Comparison of ENCODE assay signal across 1 cellular context in the genomic region with DNA sequence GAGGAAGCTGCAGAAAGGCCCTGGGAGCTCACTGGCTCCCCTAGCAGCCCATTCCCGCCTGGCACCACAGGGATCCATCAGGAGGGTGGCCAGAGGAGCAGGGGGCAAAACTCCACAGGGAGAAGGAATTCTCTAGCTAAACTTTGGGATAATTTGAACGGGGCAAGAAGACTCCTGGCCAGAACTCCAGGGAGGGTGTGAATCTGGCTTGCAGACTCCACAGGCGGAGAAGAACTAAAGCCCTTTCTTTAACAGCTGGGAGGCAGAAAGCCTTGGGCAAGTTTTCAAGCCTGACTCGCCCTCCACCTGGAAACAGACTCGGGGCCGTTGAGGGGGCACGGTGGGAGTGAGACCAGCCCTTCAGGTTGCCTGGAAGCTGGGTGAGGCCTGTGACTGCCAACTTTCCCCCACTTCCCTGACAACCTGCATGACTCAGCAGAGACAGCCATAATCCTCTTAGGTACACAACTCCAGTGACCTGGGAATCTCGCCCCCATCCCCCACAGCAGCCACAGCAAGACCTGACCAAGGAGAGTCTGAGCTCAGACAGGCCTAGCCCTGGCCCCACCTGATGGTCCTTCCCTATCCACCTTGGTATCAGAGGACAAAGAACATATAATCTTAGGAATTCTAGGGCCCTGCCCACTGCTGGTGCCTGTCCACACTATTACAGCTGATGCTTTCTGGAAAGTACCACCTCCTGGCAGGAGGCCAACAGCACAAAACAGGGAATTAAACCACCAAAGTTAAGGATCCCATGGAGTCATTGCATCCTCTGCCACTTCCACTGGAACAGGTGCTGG.
A peak's percentile ranks its signal among the peaks of the same experiment; 100 is the strongest.
TF ChIP-seq lines count a peak whose summit lies in the region.

No MANE protein-coding gene starts in this region.

TF ChIP-seq in HepG2, 621 proteins besides CTCF, POLR2A, EP300 and RAD21 (continued from another document):
- no peak for TF ChIP-seq FOXA1 (IDR thresholded peaks at IDR 0.05)
- TF ChIP-seq FOXA1 (CRISPR knock-in tag; IDR thresholded peaks at IDR 0.05) = peak; percentile 64
- no peak for TF ChIP-seq YEATS4 (CRISPR knock-in tag; IDR thresholded peaks at IDR 0.05; ENCODE audit: borderline replicate concordance)
- no peak for TF ChIP-seq AGO2 (optimal IDR thresholded peaks at IDR 0.05; ENCODE audit: low read depth, low read length)
- TF ChIP-seq ZNF496 (CRISPR knock-in tag; IDR thresholded peaks at IDR 0.05; ENCODE audit: insufficient replicate concordance) = no peak
- TF ChIP-seq ZNF616 (CRISPR knock-in tag; IDR thresholded peaks at IDR 0.05; ENCODE audit: low read depth) = no peak
- TF ChIP-seq HNRNPUL1 (IDR thresholded peaks at IDR 0.05; ENCODE audit: low read depth, low read length) = no peak
- TF ChIP-seq, protein P1, sequence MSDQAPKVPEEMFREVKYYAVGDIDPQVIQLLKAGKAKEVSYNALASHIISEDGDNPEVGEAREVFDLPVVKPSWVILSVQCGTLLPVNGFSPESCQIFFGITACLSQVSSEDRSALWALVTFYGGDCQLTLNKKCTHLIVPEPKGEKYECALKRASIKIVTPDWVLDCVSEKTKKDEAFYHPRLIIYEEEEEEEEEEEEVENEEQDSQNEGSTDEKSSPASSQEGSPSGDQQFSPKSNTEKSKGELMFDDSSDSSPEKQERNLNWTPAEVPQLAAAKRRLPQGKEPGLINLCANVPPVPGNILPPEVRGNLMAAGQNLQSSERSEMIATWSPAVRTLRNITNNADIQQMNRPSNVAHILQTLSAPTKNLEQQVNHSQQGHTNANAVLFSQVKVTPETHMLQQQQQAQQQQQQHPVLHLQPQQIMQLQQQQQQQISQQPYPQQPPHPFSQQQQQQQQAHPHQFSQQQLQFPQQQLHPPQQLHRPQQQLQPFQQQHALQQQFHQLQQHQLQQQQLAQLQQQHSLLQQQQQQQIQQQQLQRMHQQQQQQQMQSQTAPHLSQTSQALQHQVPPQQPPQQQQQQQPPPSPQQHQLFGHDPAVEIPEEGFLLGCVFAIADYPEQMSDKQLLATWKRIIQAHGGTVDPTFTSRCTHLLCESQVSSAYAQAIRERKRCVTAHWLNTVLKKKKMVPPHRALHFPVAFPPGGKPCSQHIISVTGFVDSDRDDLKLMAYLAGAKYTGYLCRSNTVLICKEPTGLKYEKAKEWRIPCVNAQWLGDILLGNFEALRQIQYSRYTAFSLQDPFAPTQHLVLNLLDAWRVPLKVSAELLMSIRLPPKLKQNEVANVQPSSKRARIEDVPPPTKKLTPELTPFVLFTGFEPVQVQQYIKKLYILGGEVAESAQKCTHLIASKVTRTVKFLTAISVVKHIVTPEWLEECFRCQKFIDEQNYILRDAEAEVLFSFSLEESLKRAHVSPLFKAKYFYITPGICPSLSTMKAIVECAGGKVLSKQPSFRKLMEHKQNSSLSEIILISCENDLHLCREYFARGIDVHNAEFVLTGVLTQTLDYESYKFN (CRISPR knock-in tag; conservative IDR thresholded peaks at IDR 0.05) = 0 out of 2 replicates have a peak, but pooled peaks have one; percentile 27
- TF ChIP-seq ZFX (CRISPR knock-in tag; IDR thresholded peaks at IDR 0.05; ENCODE audit: low read depth) = peak; percentile 45; the same call in 1 of the 2 replicates
- TF ChIP-seq GABPA (IDR thresholded peaks at IDR 0.05; ENCODE audit: low read depth, low read length) = no peak
- no peak for TF ChIP-seq GABPA (CRISPR knock-in tag; IDR thresholded peaks at IDR 0.05; ENCODE audit: low read depth)
- peak; percentile 33; the same call in 1 of the 2 replicates for TF ChIP-seq ZFY (CRISPR knock-in tag; IDR thresholded peaks at IDR 0.05)
- no peak for TF ChIP-seq KDM5A (IDR thresholded peaks at IDR 0.05; ENCODE audit: borderline replicate concordance, low read length)
- TF ChIP-seq ZBTB21 (CRISPR knock-in tag; IDR thresholded peaks at IDR 0.05) = no peak
- TF ChIP-seq FOXK1 (CRISPR knock-in tag; IDR thresholded peaks at IDR 0.05; ENCODE audit: borderline replicate concordance, low read depth) = no peak
- peak; percentile 69 for TF ChIP-seq RARA (CRISPR knock-in tag; IDR thresholded peaks at IDR 0.05)
- TF ChIP-seq MTF1 (CRISPR knock-in tag; IDR thresholded peaks at IDR 0.05) = no peak
- TF ChIP-seq RXRB (CRISPR knock-in tag; IDR thresholded peaks at IDR 0.05; ENCODE audit: borderline replicate concordance) = peak; percentile 62
- TF ChIP-seq ZSCAN12 (CRISPR knock-in tag; IDR thresholded peaks at IDR 0.05) = no peak
- TF ChIP-seq NR2F1 (CRISPR knock-in tag; IDR thresholded peaks at IDR 0.05) = no peak
- TF ChIP-seq ATAD3A (CRISPR knock-in tag; IDR thresholded peaks at IDR 0.05) = no peak
- TF ChIP-seq MED13 (CRISPR knock-in tag; IDR thresholded peaks at IDR 0.05) = no peak
- TF ChIP-seq ZNF234 (CRISPR knock-in tag; conservative IDR thresholded peaks at IDR 0.05) = no peak
- TF ChIP-seq, protein P2, sequence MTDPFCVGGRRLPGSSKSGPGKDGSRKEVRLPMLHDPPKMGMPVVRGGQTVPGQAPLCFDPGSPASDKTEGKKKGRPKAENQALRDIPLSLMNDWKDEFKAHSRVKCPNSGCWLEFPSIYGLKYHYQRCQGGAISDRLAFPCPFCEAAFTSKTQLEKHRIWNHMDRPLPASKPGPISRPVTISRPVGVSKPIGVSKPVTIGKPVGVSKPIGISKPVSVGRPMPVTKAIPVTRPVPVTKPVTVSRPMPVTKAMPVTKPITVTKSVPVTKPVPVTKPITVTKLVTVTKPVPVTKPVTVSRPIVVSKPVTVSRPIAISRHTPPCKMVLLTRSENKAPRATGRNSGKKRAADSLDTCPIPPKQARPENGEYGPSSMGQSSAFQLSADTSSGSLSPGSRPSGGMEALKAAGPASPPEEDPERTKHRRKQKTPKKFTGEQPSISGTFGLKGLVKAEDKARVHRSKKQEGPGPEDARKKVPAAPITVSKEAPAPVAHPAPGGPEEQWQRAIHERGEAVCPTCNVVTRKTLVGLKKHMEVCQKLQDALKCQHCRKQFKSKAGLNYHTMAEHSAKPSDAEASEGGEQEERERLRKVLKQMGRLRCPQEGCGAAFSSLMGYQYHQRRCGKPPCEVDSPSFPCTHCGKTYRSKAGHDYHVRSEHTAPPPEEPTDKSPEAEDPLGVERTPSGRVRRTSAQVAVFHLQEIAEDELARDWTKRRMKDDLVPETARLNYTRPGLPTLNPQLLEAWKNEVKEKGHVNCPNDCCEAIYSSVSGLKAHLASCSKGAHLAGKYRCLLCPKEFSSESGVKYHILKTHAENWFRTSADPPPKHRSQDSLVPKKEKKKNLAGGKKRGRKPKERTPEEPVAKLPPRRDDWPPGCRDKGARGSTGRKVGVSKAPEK (CRISPR knock-in tag; IDR thresholded peaks at IDR 0.05; ENCODE audit: borderline replicate concordance) = no peak
- no peak for TF ChIP-seq ZBTB7A (CRISPR knock-in tag; IDR thresholded peaks at IDR 0.05)
- TF ChIP-seq, protein P3, sequence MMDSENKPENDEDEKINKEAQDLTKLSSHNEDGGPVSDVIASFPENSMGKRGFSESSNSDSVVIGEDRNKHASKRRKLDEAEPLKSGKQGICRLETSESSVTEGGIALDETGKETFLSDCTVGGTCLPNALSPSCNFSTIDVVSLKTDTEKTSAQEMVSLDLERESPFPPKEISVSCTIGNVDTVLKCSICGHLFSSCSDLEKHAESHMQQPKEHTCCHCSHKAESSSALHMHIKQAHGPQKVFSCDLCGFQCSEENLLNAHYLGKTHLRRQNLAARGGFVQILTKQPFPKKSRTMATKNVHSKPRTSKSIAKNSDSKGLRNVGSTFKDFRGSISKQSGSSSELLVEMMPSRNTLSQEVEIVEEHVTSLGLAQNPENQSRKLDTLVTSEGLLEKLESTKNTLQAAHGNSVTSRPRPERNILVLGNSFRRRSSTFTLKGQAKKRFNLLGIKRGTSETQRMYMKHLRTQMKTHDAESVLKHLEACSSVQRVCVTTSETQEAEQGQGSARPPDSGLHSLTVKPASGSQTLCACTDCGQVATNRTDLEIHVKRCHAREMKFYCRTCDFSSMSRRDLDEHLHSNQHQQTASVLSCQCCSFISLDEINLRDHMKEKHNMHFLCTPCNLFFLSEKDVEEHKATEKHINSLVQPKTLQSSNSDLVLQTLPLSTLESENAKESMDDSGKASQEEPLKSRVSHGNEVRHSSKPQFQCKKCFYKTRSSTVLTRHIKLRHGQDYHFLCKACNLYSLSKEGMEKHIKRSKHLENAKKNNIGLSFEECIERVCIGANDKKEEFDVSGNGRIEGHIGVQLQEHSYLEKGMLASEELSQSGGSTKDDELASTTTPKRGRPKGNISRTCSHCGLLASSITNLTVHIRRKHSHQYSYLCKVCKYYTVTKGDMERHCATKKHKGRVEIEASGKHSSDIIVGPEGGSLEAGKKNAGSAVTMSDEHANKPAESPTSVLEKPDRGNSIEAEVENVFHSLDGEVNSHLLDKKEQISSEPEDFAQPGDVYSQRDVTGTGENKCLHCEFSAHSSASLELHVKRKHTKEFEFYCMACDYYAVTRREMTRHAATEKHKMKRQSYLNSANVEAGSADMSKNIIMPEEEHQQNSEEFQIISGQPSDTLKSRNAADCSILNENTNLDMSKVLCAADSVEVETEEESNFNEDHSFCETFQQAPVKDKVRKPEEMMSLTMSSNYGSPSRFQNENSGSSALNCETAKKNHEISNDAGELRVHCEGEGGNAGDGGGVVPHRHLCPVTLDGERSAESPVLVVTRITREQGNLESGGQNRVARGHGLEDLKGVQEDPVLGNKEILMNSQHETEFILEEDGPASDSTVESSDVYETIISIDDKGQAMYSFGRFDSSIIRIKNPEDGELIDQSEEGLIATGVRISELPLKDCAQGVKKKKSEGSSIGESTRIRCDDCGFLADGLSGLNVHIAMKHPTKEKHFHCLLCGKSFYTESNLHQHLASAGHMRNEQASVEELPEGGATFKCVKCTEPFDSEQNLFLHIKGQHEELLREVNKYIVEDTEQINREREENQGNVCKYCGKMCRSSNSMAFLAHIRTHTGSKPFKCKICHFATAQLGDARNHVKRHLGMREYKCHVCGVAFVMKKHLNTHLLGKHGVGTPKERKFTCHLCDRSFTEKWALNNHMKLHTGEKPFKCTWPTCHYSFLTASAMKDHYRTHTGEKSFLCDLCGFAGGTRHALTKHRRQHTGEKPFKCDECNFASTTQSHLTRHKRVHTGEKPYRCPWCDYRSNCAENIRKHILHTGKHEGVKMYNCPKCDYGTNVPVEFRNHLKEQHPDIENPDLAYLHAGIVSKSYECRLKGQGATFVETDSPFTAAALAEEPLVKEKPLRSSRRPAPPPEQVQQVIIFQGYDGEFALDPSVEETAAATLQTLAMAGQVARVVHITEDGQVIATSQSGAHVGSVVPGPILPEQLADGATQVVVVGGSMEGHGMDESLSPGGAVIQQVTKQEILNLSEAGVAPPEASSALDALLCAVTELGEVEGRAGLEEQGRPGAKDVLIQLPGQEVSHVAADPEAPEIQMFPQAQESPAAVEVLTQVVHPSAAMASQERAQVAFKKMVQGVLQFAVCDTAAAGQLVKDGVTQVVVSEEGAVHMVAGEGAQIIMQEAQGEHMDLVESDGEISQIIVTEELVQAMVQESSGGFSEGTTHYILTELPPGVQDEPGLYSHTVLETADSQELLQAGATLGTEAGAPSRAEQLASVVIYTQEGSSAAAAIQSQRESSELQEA (CRISPR knock-in tag; IDR thresholded peaks at IDR 0.05; ENCODE audit: not compliant biosample characterization) = no peak
- TF ChIP-seq, protein P4, sequence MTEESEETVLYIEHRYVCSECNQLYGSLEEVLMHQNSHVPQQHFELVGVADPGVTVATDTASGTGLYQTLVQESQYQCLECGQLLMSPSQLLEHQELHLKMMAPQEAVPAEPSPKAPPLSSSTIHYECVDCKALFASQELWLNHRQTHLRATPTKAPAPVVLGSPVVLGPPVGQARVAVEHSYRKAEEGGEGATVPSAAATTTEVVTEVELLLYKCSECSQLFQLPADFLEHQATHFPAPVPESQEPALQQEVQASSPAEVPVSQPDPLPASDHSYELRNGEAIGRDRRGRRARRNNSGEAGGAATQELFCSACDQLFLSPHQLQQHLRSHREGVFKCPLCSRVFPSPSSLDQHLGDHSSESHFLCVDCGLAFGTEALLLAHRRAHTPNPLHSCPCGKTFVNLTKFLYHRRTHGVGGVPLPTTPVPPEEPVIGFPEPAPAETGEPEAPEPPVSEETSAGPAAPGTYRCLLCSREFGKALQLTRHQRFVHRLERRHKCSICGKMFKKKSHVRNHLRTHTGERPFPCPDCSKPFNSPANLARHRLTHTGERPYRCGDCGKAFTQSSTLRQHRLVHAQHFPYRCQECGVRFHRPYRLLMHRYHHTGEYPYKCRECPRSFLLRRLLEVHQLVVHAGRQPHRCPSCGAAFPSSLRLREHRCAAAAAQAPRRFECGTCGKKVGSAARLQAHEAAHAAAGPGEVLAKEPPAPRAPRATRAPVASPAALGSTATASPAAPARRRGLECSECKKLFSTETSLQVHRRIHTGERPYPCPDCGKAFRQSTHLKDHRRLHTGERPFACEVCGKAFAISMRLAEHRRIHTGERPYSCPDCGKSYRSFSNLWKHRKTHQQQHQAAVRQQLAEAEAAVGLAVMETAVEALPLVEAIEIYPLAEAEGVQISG (CRISPR knock-in tag; IDR thresholded peaks at IDR 0.05) = no peak
- TF ChIP-seq, protein P5, sequence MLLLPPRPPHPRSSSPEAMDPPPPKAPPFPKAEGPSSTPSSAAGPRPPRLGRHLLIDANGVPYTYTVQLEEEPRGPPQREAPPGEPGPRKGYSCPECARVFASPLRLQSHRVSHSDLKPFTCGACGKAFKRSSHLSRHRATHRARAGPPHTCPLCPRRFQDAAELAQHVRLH (CRISPR knock-in tag; IDR thresholded peaks at IDR 0.05; ENCODE audit: borderline replicate concordance, low read depth) = no peak
TF ChIP-seq in HepG2: peak in this region for 19.
